ENCODE assay signal across 2 cellular contexts in genomic region chr13:33235564-33235963, GRCh38.
TF ChIP-seq lines count a peak whose summit lies in the region.

No MANE protein-coding gene starts in this region.

TF ChIP-seq in A549, 52 proteins besides CTCF, POLR2A, EP300 and RAD21 (continued from another document):
- TF ChIP-seq E2F6 (IDR thresholded peaks at IDR 0.05; ENCODE audit: borderline replicate concordance, low read depth) (no peak), HEYL (CRISPR knock-in tag; IDR thresholded peaks at IDR 0.05) (no peak)

TF ChIP-seq in GM23338, 12 proteins besides CTCF, POLR2A, EP300 and RAD21 (continued from another document):
- TF ChIP-seq, protein P1, sequence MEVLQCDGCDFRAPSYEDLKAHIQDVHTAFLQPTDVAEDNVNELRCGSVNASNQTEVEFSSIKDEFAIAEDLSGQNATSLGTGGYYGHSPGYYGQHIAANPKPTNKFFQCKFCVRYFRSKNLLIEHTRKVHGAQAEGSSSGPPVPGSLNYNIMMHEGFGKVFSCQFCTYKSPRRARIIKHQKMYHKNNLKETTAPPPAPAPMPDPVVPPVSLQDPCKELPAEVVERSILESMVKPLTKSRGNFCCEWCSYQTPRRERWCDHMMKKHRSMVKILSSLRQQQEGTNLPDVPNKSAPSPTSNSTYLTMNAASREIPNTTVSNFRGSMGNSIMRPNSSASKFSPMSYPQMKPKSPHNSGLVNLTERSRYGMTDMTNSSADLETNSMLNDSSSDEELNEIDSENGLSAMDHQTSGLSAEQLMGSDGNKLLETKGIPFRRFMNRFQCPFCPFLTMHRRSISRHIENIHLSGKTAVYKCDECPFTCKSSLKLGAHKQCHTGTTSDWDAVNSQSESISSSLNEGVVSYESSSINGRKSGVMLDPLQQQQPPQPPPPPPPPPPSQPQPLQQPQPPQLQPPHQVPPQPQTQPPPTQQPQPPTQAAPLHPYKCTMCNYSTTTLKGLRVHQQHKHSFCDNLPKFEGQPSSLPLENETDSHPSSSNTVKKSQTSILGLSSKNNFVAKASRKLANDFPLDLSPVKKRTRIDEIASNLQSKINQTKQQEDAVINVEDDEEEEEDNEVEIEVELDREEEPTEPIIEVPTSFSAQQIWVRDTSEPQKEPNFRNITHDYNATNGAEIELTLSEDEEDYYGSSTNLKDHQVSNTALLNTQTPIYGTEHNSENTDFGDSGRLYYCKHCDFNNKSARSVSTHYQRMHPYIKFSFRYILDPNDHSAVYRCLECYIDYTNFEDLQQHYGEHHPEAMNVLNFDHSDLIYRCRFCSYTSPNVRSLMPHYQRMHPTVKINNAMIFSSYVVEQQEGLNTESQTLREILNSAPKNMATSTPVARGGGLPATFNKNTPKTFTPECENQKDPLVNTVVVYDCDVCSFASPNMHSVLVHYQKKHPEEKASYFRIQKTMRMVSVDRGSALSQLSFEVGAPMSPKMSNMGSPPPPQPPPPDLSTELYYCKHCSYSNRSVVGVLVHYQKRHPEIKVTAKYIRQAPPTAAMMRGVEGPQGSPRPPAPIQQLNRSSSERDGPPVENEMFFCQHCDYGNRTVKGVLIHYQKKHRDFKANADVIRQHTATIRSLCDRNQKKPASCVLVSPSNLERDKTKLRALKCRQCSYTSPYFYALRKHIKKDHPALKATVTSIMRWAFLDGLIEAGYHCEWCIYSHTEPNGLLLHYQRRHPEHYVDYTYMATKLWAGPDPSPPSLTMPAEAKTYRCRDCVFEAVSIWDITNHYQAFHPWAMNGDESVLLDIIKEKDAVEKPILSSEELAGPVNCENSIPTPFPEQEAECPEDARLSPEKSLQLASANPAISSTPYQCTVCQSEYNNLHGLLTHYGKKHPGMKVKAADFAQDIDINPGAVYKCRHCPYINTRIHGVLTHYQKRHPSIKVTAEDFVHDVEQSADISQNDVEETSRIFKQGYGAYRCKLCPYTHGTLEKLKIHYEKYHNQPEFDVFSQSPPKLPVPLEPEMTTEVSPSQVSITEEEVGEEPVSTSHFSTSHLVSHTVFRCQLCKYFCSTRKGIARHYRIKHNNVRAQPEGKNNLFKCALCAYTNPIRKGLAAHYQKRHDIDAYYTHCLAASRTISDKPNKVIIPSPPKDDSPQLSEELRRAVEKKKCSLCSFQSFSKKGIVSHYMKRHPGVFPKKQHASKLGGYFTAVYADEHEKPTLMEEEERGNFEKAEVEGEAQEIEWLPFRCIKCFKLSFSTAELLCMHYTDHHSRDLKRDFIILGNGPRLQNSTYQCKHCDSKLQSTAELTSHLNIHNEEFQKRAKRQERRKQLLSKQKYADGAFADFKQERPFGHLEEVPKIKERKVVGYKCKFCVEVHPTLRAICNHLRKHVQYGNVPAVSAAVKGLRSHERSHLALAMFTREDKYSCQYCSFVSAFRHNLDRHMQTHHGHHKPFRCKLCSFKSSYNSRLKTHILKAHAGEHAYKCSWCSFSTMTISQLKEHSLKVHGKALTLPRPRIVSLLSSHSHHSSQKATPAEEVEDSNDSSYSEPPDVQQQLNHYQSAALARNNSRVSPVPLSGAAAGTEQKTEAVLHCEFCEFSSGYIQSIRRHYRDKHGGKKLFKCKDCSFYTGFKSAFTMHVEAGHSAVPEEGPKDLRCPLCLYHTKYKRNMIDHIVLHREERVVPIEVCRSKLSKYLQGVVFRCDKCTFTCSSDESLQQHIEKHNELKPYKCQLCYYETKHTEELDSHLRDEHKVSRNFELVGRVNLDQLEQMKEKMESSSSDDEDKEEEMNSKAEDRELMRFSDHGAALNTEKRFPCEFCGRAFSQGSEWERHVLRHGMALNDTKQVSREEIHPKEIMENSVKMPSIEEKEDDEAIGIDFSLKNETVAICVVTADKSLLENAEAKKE (CRISPR knock-in tag; IDR thresholded peaks at IDR 0.05), result no peak
- no peak for TF ChIP-seq EZH2 (IDR thresholded peaks at IDR 0.05; ENCODE audit: low read depth, unreplicated experiment)
